In genomic region chr10:6292741-6293151, GRCh38 we compare ENCODE assay signal across 17 cellular contexts.
A peak's percentile ranks its signal among the peaks of the same experiment; 100 is the strongest.
DNase-seq lines count a peak whose midpoint lies in the region; ATAC-seq and TF ChIP-seq lines count a peak whose summit lies in the region.
"Had no signal": no experiment of that assay in that cellular context is flagged by ENCODE, and none has a peak within 500 bp of the region (broad histone marks: within the 10 kb centered on the region; RNA-seq: fewer than 3 reads in every experiment).

No MANE protein-coding gene starts in this region.

- intact Hi-C loops in activated CD8-positive, alpha-beta T cell treated with anti-CD3 and anti-CD28 coated beads for 36 hours (cut with micrococcal nuclease) = no loop called here

- peaks cover 16% of the 10 kb centered on the region for H3K36me3 Mint-ChIP-seq in activated CD8-positive, alpha-beta T cell treated with anti-CD3 and anti-CD28 coated beads for 36 hours (ENCODE audit: low read depth)
- peaks cover 38% of the 10 kb centered on the region for H3K36me3 Mint-ChIP-seq in activated CD8-positive, alpha-beta T cell treated with anti-CD3 and anti-CD28 coated beads, Interleukin-2, amount 10 ng/mL, durations not matched to agents 7 days and 5 days (ENCODE audit: low read depth)
- peaks cover 6% of the 10 kb centered on the region for H3K36me3 Mint-ChIP-seq in central memory CD8-positive, alpha-beta T cell (ENCODE audit: insufficient read depth)

- H3K9ac ChIP-seq in trophoblast cell (ENCODE audit: low read length) = no peak overlapping the region

- no peak for DNase-seq in activated CD8-positive, alpha-beta T cell treated with anti-CD3 and anti-CD28 coated beads for 36 hours
- DNase-seq in activated CD8-positive, alpha-beta T cell treated with anti-CD3 and anti-CD28 coated beads, Interleukin-2, amount 10 ng/mL, durations not matched to agents 7 days and 5 days = no peak
- DNase-seq in NCI-H524 treated with DMSO at 0.1 percent for 48 hours (lab: John Stamatoyannopoulos, UW) = peak; percentile 7
- DNase-seq in central memory CD8-positive, alpha-beta T cell (ENCODE audit: low spot score in 2 of 2) = no peak
- DNase-seq in trophoblast cell = peak; percentile 54 to 70
- DNase-seq in stimulated activated naive CD4-positive, alpha-beta T cell treated with Interleukin-2 at 50 U/mL for 16 hours (lab: John Stamatoyannopoulos, UW) = no peak
- DNase-seq: activated CD4-positive, alpha-beta T cell treated with anti-CD3 and anti-CD28 coated beads, Interleukin-2, amount 50 U/mL, for 4 hours; activated gamma-delta T cell treated with Interleukin-2 at 50 U/mL for 16 hours; brain microvascular endothelial cell; left lung; MG63; NCI-H1930; NCI-H774 had no signal

- no peak for TF ChIP-seq CTCF in activated CD8-positive, alpha-beta T cell treated with anti-CD3 and anti-CD28 coated beads for 36 hours (IDR thresholded peaks at IDR 0.05)

- H2BK12ac ChIP-seq in trophoblast cell (ENCODE audit: low read length) = peak overlapping the region; percentile 13

- peak overlapping the region; percentile 70 for H3K27ac Mint-ChIP-seq in activated CD8-positive, alpha-beta T cell treated with anti-CD3 and anti-CD28 coated beads for 36 hours
- H3K27ac Mint-ChIP-seq in activated CD8-positive, alpha-beta T cell treated with anti-CD3 and anti-CD28 coated beads, Interleukin-2, amount 10 ng/mL, durations not matched to agents 7 days and 5 days = no peak overlapping the region
- H3K27ac Mint-ChIP-seq in central memory CD8-positive, alpha-beta T cell (ENCODE audit: low read depth) = peak overlapping the region; percentile 44

- H3K36me3 ChIP-seq in trophoblast cell (ENCODE audit: control insufficient read depth in 1 of 2, insufficient read depth in 2 of 2, low read length in 2 of 2) = no peaks in the 10 kb centered on the region
- H3K36me3 ChIP-seq: brain microvascular endothelial cell, left lung, MG63 had no signal

- H2BK120ac ChIP-seq in trophoblast cell (ENCODE audit: insufficient read depth, low read length, poor library complexity) = no peak overlapping the region

- no peak overlapping the region for H3K27ac ChIP-seq in trophoblast cell (ENCODE audit: low read depth, low read length)
- H3K27ac ChIP-seq: brain microvascular endothelial cell had no signal

- H2BK5ac ChIP-seq in trophoblast cell (ENCODE audit: low read depth, low read length, poor library complexity) = no peak overlapping the region

- no peak overlapping the region for H4K8ac ChIP-seq in trophoblast cell (ENCODE audit: low read depth, low read length)

- H3K4me3 Mint-ChIP-seq in activated CD8-positive, alpha-beta T cell treated with anti-CD3 and anti-CD28 coated beads for 36 hours = no peak overlapping the region
- no peak overlapping the region for H3K4me3 Mint-ChIP-seq in activated CD8-positive, alpha-beta T cell treated with anti-CD3 and anti-CD28 coated beads, Interleukin-2, amount 10 ng/mL, durations not matched to agents 7 days and 5 days
- no peak overlapping the region for H3K4me3 Mint-ChIP-seq in central memory CD8-positive, alpha-beta T cell

- no peaks in the 10 kb centered on the region for H3K9me3 ChIP-seq in trophoblast cell (ENCODE audit: insufficient read depth, low read depth, low read length)
- H3K9me3 ChIP-seq: left lung, MG63 had no signal

- H3K4me2 ChIP-seq in trophoblast cell (ENCODE audit: low read length) = no peak overlapping the region

- peaks cover 11 to 14% of the 10 kb centered on the region in 2 experiments for H3K4me1 ChIP-seq in trophoblast cell (ENCODE audit: control insufficient read depth in 1 of 2, insufficient read depth in 2 of 2, low read length in 2 of 2)

- H3K4me1 Mint-ChIP-seq in activated CD8-positive, alpha-beta T cell treated with anti-CD3 and anti-CD28 coated beads for 36 hours (ENCODE audit: low read depth) = peaks cover 52% of the 10 kb centered on the region
- H3K4me1 Mint-ChIP-seq in activated CD8-positive, alpha-beta T cell treated with anti-CD3 and anti-CD28 coated beads, Interleukin-2, amount 10 ng/mL, durations not matched to agents 7 days and 5 days (ENCODE audit: low read depth) = peaks cover 58% of the 10 kb centered on the region
- H3K4me1 Mint-ChIP-seq in central memory CD8-positive, alpha-beta T cell = peaks cover 5% of the 10 kb centered on the region

- peaks cover 7% of the 10 kb centered on the region for H3K79me1 ChIP-seq in trophoblast cell (ENCODE audit: low read length)

- H3K18ac ChIP-seq in trophoblast cell (ENCODE audit: low read length) = no peak overlapping the region

- no CpG with 5 or more reads among the region's 7 CpGs for WGBS in trophoblast cell (ENCODE audit: extremely low coverage, insufficient coverage, insufficient read length)

- no peaks in the 10 kb centered on the region for H3K27me3 Mint-ChIP-seq in activated CD8-positive, alpha-beta T cell treated with anti-CD3 and anti-CD28 coated beads for 36 hours
- H3K27me3 Mint-ChIP-seq in activated CD8-positive, alpha-beta T cell treated with anti-CD3 and anti-CD28 coated beads, Interleukin-2, amount 10 ng/mL, durations not matched to agents 7 days and 5 days (ENCODE audit: low read depth) = no peaks in the 10 kb centered on the region
- H3K27me3 Mint-ChIP-seq in central memory CD8-positive, alpha-beta T cell = no peaks in the 10 kb centered on the region
- H3K27me3 Mint-ChIP-seq: progenitor cell of endocrine pancreas had no signal

- H3K23ac ChIP-seq in trophoblast cell (ENCODE audit: low read length) = no peak overlapping the region

- H3K9me3 Mint-ChIP-seq in activated CD8-positive, alpha-beta T cell treated with anti-CD3 and anti-CD28 coated beads for 36 hours = peaks cover 15% of the 10 kb centered on the region
- H3K9me3 Mint-ChIP-seq in activated CD8-positive, alpha-beta T cell treated with anti-CD3 and anti-CD28 coated beads, Interleukin-2, amount 10 ng/mL, durations not matched to agents 7 days and 5 days (ENCODE audit: insufficient read depth) = peaks cover 14% of the 10 kb centered on the region
- no peaks in the 10 kb centered on the region for H3K9me3 Mint-ChIP-seq in central memory CD8-positive, alpha-beta T cell

- CTCF ChIA-PET in activated CD8-positive, alpha-beta T cell treated with anti-CD3 and anti-CD28 coated beads for 36 hours (lab: Charles Lee) = interaction anchor here (1.5 kb wide), 1 partner anchor 29 kb away, joined by 3 read pairs; no protein-coding TSS in a partner anchor
- CTCF ChIA-PET in activated CD8-positive, alpha-beta T cell treated with anti-CD3 and anti-CD28 coated beads, Interleukin-2, amount 10 ng/mL, durations not matched to agents 7 days and 5 days (lab: Charles Lee) = interaction anchor here (2.5 to 2.7 kb wide), 2 partner anchors 8 to 109 kb away, joined by 8 to 11 read pairs; no protein-coding TSS in a partner anchor

- ATAC-seq in activated CD8-positive, alpha-beta T cell treated with anti-CD3 and anti-CD28 coated beads for 36 hours = no peak
- no peak for ATAC-seq in activated CD8-positive, alpha-beta T cell treated with anti-CD3 and anti-CD28 coated beads, Interleukin-2, amount 10 ng/mL, durations not matched to agents 7 days and 5 days
- ATAC-seq in central memory CD8-positive, alpha-beta T cell (replicated peaks; ENCODE audit: extremely low read depth, poor library complexity, severe bottlenecking) = no peak
- no peak for ATAC-seq in HG03520 (IDR thresholded peaks at IDR 0.05; ENCODE audit: unreplicated experiment)
- ATAC-seq in GM21515 (IDR thresholded peaks at IDR 0.05; ENCODE audit: unreplicated experiment) = no peak
- ATAC-seq: left lung, Right ventricle myocardium inferior had no signal

- H3K4me3 ChIP-seq in trophoblast cell (ENCODE audit: low read depth, low read length) = no peak overlapping the region
- H3K4me3 ChIP-seq: left lung, MG63 had no signal

- H2AFZ ChIP-seq in trophoblast cell (ENCODE audit: insufficient read depth, low read length, poor library complexity) = no peak overlapping the region

- H3K79me2 ChIP-seq in trophoblast cell (ENCODE audit: control insufficient read depth, insufficient read depth, low read length, poor library complexity) = no peaks in the 10 kb centered on the region

- H2AK5ac ChIP-seq in trophoblast cell (ENCODE audit: low read length) = no peak overlapping the region

- POLR2A ChIA-PET in activated CD8-positive, alpha-beta T cell treated with anti-CD3 and anti-CD28 coated beads for 36 hours (lab: Charles Lee) = no interaction called here
- POLR2A ChIA-PET in activated CD8-positive, alpha-beta T cell treated with anti-CD3 and anti-CD28 coated beads, Interleukin-2, amount 10 ng/mL, durations not matched to agents 7 days and 5 days (lab: Charles Lee) = no interaction called here

- H4K12ac ChIP-seq in trophoblast cell (ENCODE audit: low read depth, low read length) = no peak overlapping the region

- H3K14ac ChIP-seq in trophoblast cell (ENCODE audit: low read length) = no peak overlapping the region

- H3K4ac ChIP-seq in trophoblast cell (ENCODE audit: low read depth, low read length) = no peak overlapping the region

- no peaks in the 10 kb centered on the region for H3K27me3 ChIP-seq in trophoblast cell (ENCODE audit: insufficient read depth, low read length)
- H3K27me3 ChIP-seq: brain microvascular endothelial cell, left lung, MG63 had no signal

- no peak overlapping the region for H4K91ac ChIP-seq in trophoblast cell (ENCODE audit: low read depth, low read length)

Comparison
In these comparisons a context has a peak if more than half of its experiments do, and no peak if none do; other contexts are left out.
1. DNase-seq: peak in NCI-H524 treated with DMSO at 0.1 percent for 48 hours (single experiment) and trophoblast cell (2 of 2); none in activated CD8-positive, alpha-beta T cell treated with anti-CD3 and anti-CD28 coated beads for 36 hours (single experiment), activated CD8-positive, alpha-beta T cell treated with anti-CD3 and anti-CD28 coated beads, Interleukin-2, amount 10 ng/mL, durations not matched to agents 7 days and 5 days (single experiment), central memory CD8-positive, alpha-beta T cell (0 of 2) and stimulated activated naive CD4-positive, alpha-beta T cell treated with Interleukin-2 at 50 U/mL for 16 hours (single experiment).